8 cellular contexts compared by ENCODE assay signal in the genomic region with DNA sequence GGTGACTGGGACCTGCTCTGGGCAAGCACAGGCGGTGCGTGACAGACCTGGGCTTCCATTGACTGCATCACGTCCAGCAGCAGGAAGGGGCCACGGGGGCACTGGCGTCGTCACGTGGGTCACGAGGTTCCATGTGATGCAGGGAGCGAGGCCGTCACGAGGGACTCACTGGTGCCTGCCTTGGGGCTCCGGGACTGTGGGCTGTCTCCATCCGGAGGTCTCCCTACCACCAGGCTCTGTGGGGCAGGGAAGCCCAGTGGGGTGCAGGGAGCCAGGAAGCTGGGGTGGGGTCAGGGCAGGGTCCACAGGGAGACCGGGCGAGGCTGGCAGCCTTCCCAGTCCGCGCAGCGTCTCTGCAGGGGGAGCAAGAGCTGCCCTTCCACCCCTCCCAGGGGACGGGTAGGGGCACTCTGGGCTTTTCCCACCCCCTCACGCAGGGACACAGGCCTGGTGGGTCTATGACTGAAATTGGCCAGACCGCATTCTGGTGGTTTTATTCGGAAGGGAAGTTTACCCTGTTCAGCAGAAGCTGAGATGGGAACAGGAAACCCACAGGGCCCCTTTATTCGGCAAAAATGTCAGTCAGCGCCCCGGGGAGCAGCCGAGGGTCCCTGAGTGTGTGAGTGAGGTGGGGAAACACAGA. TPM values are rescaled to one million over a fixed set of nuclear protein-coding genes. Genes with fewer than 3 reads are reported as not detected.
A peak's percentile ranks its signal among the peaks of the same experiment; 100 is the strongest.
DNase-seq lines count a peak whose midpoint lies in the region; ATAC-seq and TF ChIP-seq lines count a peak whose summit lies in the region.

No MANE protein-coding gene starts in this region.

- no peaks in the 10 kb centered on the region for H3K36me3 Mint-ChIP-seq in activated naive CD4-positive, alpha-beta T cell treated with anti-CD3 and anti-CD28 coated beads, Interleukin-2, amount 50 U/mL, for 24 hours
- no peaks in the 10 kb centered on the region for H3K36me3 Mint-ChIP-seq in mesothelial cell of epicardium

- TF ChIP-seq CTCF in mesothelial cell of epicardium (IDR thresholded peaks at IDR 0.05; ENCODE audit: unreplicated experiment), result no peak

- peak; percentile 40 for ATAC-seq in HG02852 (IDR thresholded peaks at IDR 0.05; ENCODE audit: unreplicated experiment)
- ATAC-seq in left ventricle myocardium superior, result peak; percentile 65
- no peak for ATAC-seq in HG03039 (IDR thresholded peaks at IDR 0.05; ENCODE audit: unreplicated experiment)

- DNase-seq in RPMI8226, result peak; percentile 72
- DNase-seq in left ventricle myocardium superior, result peak; percentile 84
- DNase-seq in stimulated activated CD4-positive, alpha-beta T cell treated with anti-CD3 and anti-CD28 coated beads, Interleukin-1b, Interleukin-23, amount 100 ng/mL, for 24 hours (ENCODE audit: low read depth in 4 of 4, low spot score in 1 of 4), result peak in 3 of 4 experiments; percentile 40 to 69 (median 59)
- no peak for DNase-seq in mesothelial cell of epicardium (ENCODE audit: low spot score in 2 of 2, unreplicated experiment in 2 of 2)

- peaks cover 33% of the 10 kb centered on the region for H3K4me1 Mint-ChIP-seq in activated naive CD4-positive, alpha-beta T cell treated with anti-CD3 and anti-CD28 coated beads, Interleukin-2, amount 50 U/mL, for 24 hours
- peaks cover 4% of the 10 kb centered on the region for H3K4me1 Mint-ChIP-seq in mesothelial cell of epicardium

- peak overlapping the region; percentile 97 for H3K27ac Mint-ChIP-seq in activated naive CD4-positive, alpha-beta T cell treated with anti-CD3 and anti-CD28 coated beads, Interleukin-2, amount 50 U/mL, for 24 hours
- no peak overlapping the region for H3K27ac Mint-ChIP-seq in mesothelial cell of epicardium

- no peaks in the 10 kb centered on the region for H3K27me3 Mint-ChIP-seq in activated naive CD4-positive, alpha-beta T cell treated with anti-CD3 and anti-CD28 coated beads, Interleukin-2, amount 50 U/mL, for 24 hours
- peaks cover 7% of the 10 kb centered on the region for H3K27me3 Mint-ChIP-seq in mesothelial cell of epicardium (ENCODE audit: low read depth)

- peak overlapping the region; percentile 94 for H3K4me3 Mint-ChIP-seq in activated naive CD4-positive, alpha-beta T cell treated with anti-CD3 and anti-CD28 coated beads, Interleukin-2, amount 50 U/mL, for 24 hours
- no peak overlapping the region for H3K4me3 Mint-ChIP-seq in mesothelial cell of epicardium

- no peaks in the 10 kb centered on the region for H3K9me3 Mint-ChIP-seq in activated naive CD4-positive, alpha-beta T cell treated with anti-CD3 and anti-CD28 coated beads, Interleukin-2, amount 50 U/mL, for 24 hours
- no peaks in the 10 kb centered on the region for H3K9me3 Mint-ChIP-seq in mesothelial cell of epicardium

- intact Hi-C loops in left ventricle myocardium superior (cut with micrococcal nuclease), result no loop called here

- TF ChIP-seq POLR2A in GM10847 (IDR thresholded peaks at IDR 0.05; ENCODE audit: extremely low read depth, insufficient read length), result peak; percentile 30

RNA-seq across cellular contexts. Expression of gene TNFRSF14, which starts 0.4 kb away (rescaled TPM):
- total RNA-seq in left ventricle myocardium superior (16.0 TPM), mesothelial cell of epicardium (1.1 to 1.3 TPM (median 1.2 TPM) in 3 replicates)

RNA-seq across cellular contexts. Expression of gene HES5, which starts 25.7 kb away (rescaled TPM):
- total RNA-seq in left ventricle myocardium superior (1.7 TPM), mesothelial cell of epicardium (not detected in 3 replicates)

RNA-seq across cellular contexts. Expression of gene PANK4, which starts 29.4 kb away (rescaled TPM):
- 50.2 TPM for total RNA-seq in left ventricle myocardium superior
- 43.1 to 50.8 TPM (median 45.4 TPM) in 3 replicates for total RNA-seq in mesothelial cell of epicardium

RNA-seq across cellular contexts. Expression of gene PRXL2B, which starts 30.8 kb away (rescaled TPM):
- total RNA-seq in left ventricle myocardium superior (11.2 TPM), mesothelial cell of epicardium (33.4 to 37.1 TPM (median 34.7 TPM) in 3 replicates)

Comparison
In these comparisons a context has a peak if more than half of its experiments do, and no peak if none do; other contexts are left out.
1. DNase-seq: peak in RPMI8226 (single experiment), left ventricle myocardium superior (single experiment) and stimulated activated CD4-positive, alpha-beta T cell treated with anti-CD3 and anti-CD28 coated beads, Interleukin-1b, Interleukin-23, amount 100 ng/mL, for 24 hours (3 of 4); none in mesothelial cell of epicardium (0 of 2).